25 cellular contexts compared by ENCODE assay signal in the genomic region with DNA sequence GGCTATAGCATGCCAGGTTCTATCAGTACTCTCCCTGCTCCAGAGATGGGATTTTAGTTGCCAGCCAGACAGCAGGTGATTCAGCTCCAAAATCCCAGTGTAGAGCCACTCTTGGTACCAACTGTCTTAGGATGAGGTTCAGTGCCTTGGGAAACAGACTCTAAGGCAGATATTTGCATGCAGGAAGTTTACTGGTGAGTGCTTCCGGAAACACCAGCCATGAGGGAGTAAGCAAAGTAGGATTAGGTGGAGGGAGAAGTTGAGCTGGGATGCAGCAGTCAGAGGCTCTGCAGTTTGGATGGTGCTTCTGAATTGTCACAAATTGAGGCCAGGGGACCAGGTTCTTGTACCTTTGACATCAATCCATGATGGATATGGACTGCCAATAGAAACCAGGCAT.
"Had no signal": no experiment of that assay in that cellular context is flagged by ENCODE, and none has a peak within 500 bp of the region (broad histone marks: within the 10 kb centered on the region; RNA-seq: fewer than 3 reads in every experiment).

No MANE protein-coding gene starts in this region.

- H3K27ac Mint-ChIP-seq: activated naive CD4-positive, alpha-beta T cell treated with anti-CD3 and anti-CD28 coated beads, Interleukin-2, amount 50 U/mL, for 24 hours; activated naive CD8-positive, alpha-beta T cell treated with anti-CD3 and anti-CD28 coated beads, Interleukin-2, amount 50 U/mL, for 24 hours; activated T-helper 17 cell treated with anti-CD3 and anti-CD28 coated beads, Interleukin-2, amount 50 U/mL, for 72 hours had no signal

- H3K27ac ChIP-seq: epithelial cell of prostate, esophagus squamous epithelium, heart right ventricle, spleen, thoracic aorta had no signal

- H3K9me3 ChIP-seq: esophagus squamous epithelium, heart right ventricle, mucosa of descending colon, spleen, thoracic aorta had no signal

- H3K4me3 Mint-ChIP-seq: activated naive CD4-positive, alpha-beta T cell treated with anti-CD3 and anti-CD28 coated beads, Interleukin-2, amount 50 U/mL, for 24 hours; activated naive CD8-positive, alpha-beta T cell treated with anti-CD3 and anti-CD28 coated beads, Interleukin-2, amount 50 U/mL, for 24 hours; activated T-cell treated with anti-CD3 and anti-CD28 coated beads, Interleukin-2, amount 50 U/mL, for 4 hours; activated T-helper 17 cell treated with anti-CD3 and anti-CD28 coated beads, Interleukin-2, amount 50 U/mL, for 72 hours; natural killer cell treated with Interleukin-12 subunit alpha and Interleukin-12 subunit beta and Interleukin-15 and Interleukin-18, amount 100 ng/mL, for 72 hours had no signal

- H3K4me3 ChIP-seq: esophagus squamous epithelium, heart right ventricle, lung, mucosa of descending colon, spleen, thoracic aorta had no signal

- H3K36me3 ChIP-seq: esophagus squamous epithelium, heart right ventricle, spleen, thoracic aorta had no signal

- H3K9me3 Mint-ChIP-seq: activated naive CD4-positive, alpha-beta T cell treated with anti-CD3 and anti-CD28 coated beads, Interleukin-2, amount 50 U/mL, for 24 hours; activated naive CD8-positive, alpha-beta T cell treated with anti-CD3 and anti-CD28 coated beads, Interleukin-2, amount 50 U/mL, for 24 hours; activated T-cell treated with anti-CD3 and anti-CD28 coated beads, Interleukin-2, amount 50 U/mL, for 4 hours; activated T-helper 17 cell treated with anti-CD3 and anti-CD28 coated beads, Interleukin-2, amount 50 U/mL, for 72 hours; natural killer cell treated with Interleukin-12 subunit alpha and Interleukin-12 subunit beta and Interleukin-15 and Interleukin-18, amount 100 ng/mL, for 72 hours had no signal

- DNase-seq: activated CD4-positive, alpha-beta T cell treated with anti-CD3 and anti-CD28 coated beads for 48 hours; activated CD4-positive, alpha-beta T cell treated with anti-CD3 and anti-CD28 coated beads, Interleukin-2, amount 50 U/mL, for 48 hours; activated CD8-positive, alpha-beta memory T cell treated with anti-CD3 and anti-CD28 coated beads, Interleukin-2, amount 50 U/mL, for 4 hours; activated gamma-delta T cell treated with Interleukin-2 at 50 U/mL for 16 hours; activated naive CD8-positive, alpha-beta T cell treated with anti-CD3 and anti-CD28 coated beads, Interleukin-2, amount 50 U/mL, for 24 hours; activated T-cell treated with anti-CD3 and anti-CD28 coated beads, Interleukin-2, amount 50 U/mL, for 4 hours; amygdala; caudate nucleus; esophagus squamous epithelium; foreskin melanocyte; heart right ventricle; kidney glomerular epithelial cell; mucosa of descending colon; right cardiac atrium; spleen; stimulated activated naive CD8-positive, alpha-beta T cell treated with anti-CD3 and anti-CD28 coated beads, Interleukin-15, Interleukin-2, amounts not matched to agents 100 U/mL and 50 U/mL, for 24 hours; trophoblast cell had no signal

- H3K36me3 Mint-ChIP-seq: activated naive CD4-positive, alpha-beta T cell treated with anti-CD3 and anti-CD28 coated beads, Interleukin-2, amount 50 U/mL, for 24 hours; natural killer cell treated with Interleukin-12 subunit alpha and Interleukin-12 subunit beta and Interleukin-15 and Interleukin-18, amount 100 ng/mL, for 72 hours had no signal

- H3K27me3 ChIP-seq: esophagus squamous epithelium, heart right ventricle, spleen had no signal

- H3K27me3 Mint-ChIP-seq: activated naive CD4-positive, alpha-beta T cell treated with anti-CD3 and anti-CD28 coated beads, Interleukin-2, amount 50 U/mL, for 24 hours; activated naive CD8-positive, alpha-beta T cell treated with anti-CD3 and anti-CD28 coated beads, Interleukin-2, amount 50 U/mL, for 24 hours had no signal

- ATAC-seq: activated CD4-positive, CD25-positive, alpha-beta regulatory T cell treated with anti-CD3 and anti-CD28 coated beads, Interleukin-2, amount 50 U/mL, for 24 hours; activated naive CD8-positive, alpha-beta T cell treated with anti-CD3 and anti-CD28 coated beads, Interleukin-2, amount 50 U/mL, for 24 hours; activated T-cell treated with anti-CD3 and anti-CD28 coated beads, Interleukin-2, amount 50 U/mL, for 4 hours; activated T-helper 17 cell treated with anti-CD3 and anti-CD28 coated beads, Interleukin-2, amount 50 U/mL, for 72 hours; heart right ventricle; left lobe of liver; mucosa of descending colon; natural killer cell treated with Interleukin-12 subunit alpha and Interleukin-12 subunit beta and Interleukin-15 and Interleukin-18, amount 100 ng/mL, for 72 hours; right cardiac atrium; stimulated activated naive CD8-positive, alpha-beta T cell treated with anti-CD3 and anti-CD28 coated beads, Interleukin-15, Interleukin-2, amounts not matched to agents 100 U/mL and 50 U/mL, for 24 hours had no signal
